1 cellular context compared by ENCODE assay signal in genomic region chr14:69879175-69880047, GRCh38.
TF ChIP-seq lines count a peak whose summit lies in the region.

A gene with protein sequence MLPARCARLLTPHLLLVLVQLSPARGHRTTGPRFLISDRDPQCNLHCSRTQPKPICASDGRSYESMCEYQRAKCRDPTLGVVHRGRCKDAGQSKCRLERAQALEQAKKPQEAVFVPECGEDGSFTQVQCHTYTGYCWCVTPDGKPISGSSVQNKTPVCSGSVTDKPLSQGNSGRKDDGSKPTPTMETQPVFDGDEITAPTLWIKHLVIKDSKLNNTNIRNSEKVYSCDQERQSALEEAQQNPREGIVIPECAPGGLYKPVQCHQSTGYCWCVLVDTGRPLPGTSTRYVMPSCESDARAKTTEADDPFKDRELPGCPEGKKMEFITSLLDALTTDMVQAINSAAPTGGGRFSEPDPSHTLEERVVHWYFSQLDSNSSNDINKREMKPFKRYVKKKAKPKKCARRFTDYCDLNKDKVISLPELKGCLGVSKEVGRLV (plus strand): TSS chr14:69879416. CDS start chr14:69879679, 263 bp downstream.

TF ChIP-seq in GM23338, 12 proteins besides CTCF, POLR2A, EP300 and RAD21 (continued from another document):
- TF ChIP-seq, protein P1, sequence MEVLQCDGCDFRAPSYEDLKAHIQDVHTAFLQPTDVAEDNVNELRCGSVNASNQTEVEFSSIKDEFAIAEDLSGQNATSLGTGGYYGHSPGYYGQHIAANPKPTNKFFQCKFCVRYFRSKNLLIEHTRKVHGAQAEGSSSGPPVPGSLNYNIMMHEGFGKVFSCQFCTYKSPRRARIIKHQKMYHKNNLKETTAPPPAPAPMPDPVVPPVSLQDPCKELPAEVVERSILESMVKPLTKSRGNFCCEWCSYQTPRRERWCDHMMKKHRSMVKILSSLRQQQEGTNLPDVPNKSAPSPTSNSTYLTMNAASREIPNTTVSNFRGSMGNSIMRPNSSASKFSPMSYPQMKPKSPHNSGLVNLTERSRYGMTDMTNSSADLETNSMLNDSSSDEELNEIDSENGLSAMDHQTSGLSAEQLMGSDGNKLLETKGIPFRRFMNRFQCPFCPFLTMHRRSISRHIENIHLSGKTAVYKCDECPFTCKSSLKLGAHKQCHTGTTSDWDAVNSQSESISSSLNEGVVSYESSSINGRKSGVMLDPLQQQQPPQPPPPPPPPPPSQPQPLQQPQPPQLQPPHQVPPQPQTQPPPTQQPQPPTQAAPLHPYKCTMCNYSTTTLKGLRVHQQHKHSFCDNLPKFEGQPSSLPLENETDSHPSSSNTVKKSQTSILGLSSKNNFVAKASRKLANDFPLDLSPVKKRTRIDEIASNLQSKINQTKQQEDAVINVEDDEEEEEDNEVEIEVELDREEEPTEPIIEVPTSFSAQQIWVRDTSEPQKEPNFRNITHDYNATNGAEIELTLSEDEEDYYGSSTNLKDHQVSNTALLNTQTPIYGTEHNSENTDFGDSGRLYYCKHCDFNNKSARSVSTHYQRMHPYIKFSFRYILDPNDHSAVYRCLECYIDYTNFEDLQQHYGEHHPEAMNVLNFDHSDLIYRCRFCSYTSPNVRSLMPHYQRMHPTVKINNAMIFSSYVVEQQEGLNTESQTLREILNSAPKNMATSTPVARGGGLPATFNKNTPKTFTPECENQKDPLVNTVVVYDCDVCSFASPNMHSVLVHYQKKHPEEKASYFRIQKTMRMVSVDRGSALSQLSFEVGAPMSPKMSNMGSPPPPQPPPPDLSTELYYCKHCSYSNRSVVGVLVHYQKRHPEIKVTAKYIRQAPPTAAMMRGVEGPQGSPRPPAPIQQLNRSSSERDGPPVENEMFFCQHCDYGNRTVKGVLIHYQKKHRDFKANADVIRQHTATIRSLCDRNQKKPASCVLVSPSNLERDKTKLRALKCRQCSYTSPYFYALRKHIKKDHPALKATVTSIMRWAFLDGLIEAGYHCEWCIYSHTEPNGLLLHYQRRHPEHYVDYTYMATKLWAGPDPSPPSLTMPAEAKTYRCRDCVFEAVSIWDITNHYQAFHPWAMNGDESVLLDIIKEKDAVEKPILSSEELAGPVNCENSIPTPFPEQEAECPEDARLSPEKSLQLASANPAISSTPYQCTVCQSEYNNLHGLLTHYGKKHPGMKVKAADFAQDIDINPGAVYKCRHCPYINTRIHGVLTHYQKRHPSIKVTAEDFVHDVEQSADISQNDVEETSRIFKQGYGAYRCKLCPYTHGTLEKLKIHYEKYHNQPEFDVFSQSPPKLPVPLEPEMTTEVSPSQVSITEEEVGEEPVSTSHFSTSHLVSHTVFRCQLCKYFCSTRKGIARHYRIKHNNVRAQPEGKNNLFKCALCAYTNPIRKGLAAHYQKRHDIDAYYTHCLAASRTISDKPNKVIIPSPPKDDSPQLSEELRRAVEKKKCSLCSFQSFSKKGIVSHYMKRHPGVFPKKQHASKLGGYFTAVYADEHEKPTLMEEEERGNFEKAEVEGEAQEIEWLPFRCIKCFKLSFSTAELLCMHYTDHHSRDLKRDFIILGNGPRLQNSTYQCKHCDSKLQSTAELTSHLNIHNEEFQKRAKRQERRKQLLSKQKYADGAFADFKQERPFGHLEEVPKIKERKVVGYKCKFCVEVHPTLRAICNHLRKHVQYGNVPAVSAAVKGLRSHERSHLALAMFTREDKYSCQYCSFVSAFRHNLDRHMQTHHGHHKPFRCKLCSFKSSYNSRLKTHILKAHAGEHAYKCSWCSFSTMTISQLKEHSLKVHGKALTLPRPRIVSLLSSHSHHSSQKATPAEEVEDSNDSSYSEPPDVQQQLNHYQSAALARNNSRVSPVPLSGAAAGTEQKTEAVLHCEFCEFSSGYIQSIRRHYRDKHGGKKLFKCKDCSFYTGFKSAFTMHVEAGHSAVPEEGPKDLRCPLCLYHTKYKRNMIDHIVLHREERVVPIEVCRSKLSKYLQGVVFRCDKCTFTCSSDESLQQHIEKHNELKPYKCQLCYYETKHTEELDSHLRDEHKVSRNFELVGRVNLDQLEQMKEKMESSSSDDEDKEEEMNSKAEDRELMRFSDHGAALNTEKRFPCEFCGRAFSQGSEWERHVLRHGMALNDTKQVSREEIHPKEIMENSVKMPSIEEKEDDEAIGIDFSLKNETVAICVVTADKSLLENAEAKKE (CRISPR knock-in tag; IDR thresholded peaks at IDR 0.05): no peak
TF ChIP-seq in GM23338: peak in this region for 3.
